Comparison of ENCODE assay signal across 26 cellular contexts in genomic region chr17:61594294-61594825, GRCh38. TPM values are rescaled to one million over a fixed set of nuclear protein-coding genes. Genes with fewer than 3 reads are reported as not detected.
A peak's percentile ranks its signal among the peaks of the same experiment; 100 is the strongest.
DNase-seq lines count a peak whose midpoint lies in the region; ATAC-seq and TF ChIP-seq lines count a peak whose summit lies in the region.
"Had no signal": no experiment of that assay in that cellular context is flagged by ENCODE, and none has a peak within 500 bp of the region (broad histone marks: within the 10 kb centered on the region; RNA-seq: fewer than 3 reads in every experiment).

No MANE protein-coding gene starts in this region.

- no peak overlapping the region for H3K27ac Mint-ChIP-seq in activated T-cell treated with anti-CD3 and anti-CD28 coated beads, Interleukin-2, amount 50 U/mL, for 72 hours
- H3K27ac Mint-ChIP-seq in chondrocyte (ENCODE audit: unreplicated experiment): no peak overlapping the region
- H3K27ac Mint-ChIP-seq: activated T-helper 2 cell treated with anti-CD3 and anti-CD28 coated beads, Interferon-gamma antibody, Interleukin-2, Interleukin-4, amounts not matched to agents 10 μg/mL and 5 μg/mL and 100 μg/mL, durations not matched to agents 14 hours and 24 hours and 36 hours; immature natural killer cell had no signal

- H3K27me3 Mint-ChIP-seq in activated T-cell treated with anti-CD3 and anti-CD28 coated beads, Interleukin-2, amount 50 U/mL, for 72 hours (ENCODE audit: low read depth): no peaks in the 10 kb centered on the region
- H3K27me3 Mint-ChIP-seq in chondrocyte (ENCODE audit: low read depth): peaks cover 16% of the 10 kb centered on the region

- H3K36me3 Mint-ChIP-seq in activated T-cell treated with anti-CD3 and anti-CD28 coated beads, Interleukin-2, amount 50 U/mL, for 72 hours (ENCODE audit: insufficient read depth in 2 of 2): no peaks in the 10 kb centered on the region
- H3K36me3 Mint-ChIP-seq in chondrocyte (ENCODE audit: low read depth): no peaks in the 10 kb centered on the region
- H3K36me3 Mint-ChIP-seq: immature natural killer cell had no signal

- H3K4me3 Mint-ChIP-seq in activated T-cell treated with anti-CD3 and anti-CD28 coated beads, Interleukin-2, amount 50 U/mL, for 72 hours: no peak overlapping the region
- no peak overlapping the region for H3K4me3 Mint-ChIP-seq in chondrocyte (ENCODE audit: unreplicated experiment)
- H3K4me3 Mint-ChIP-seq: immature natural killer cell had no signal

- in situ Hi-C loops in Caki2 (cut with HindIII; ENCODE audit: low pct_unique_long_range_greater_than_20kb, low sequenced_read_pairs): no loop called here

- no peaks in the 10 kb centered on the region for H3K9me3 Mint-ChIP-seq in activated T-cell treated with anti-CD3 and anti-CD28 coated beads, Interleukin-2, amount 50 U/mL, for 72 hours
- H3K9me3 Mint-ChIP-seq in chondrocyte (ENCODE audit: low read depth): no peaks in the 10 kb centered on the region
- H3K9me3 Mint-ChIP-seq: activated T-helper 2 cell treated with anti-CD3 and anti-CD28 coated beads, Interferon-gamma antibody, Interleukin-2, Interleukin-4, amounts not matched to agents 10 μg/mL and 5 μg/mL and 100 μg/mL, durations not matched to agents 14 hours and 24 hours and 36 hours; immature natural killer cell had no signal

- TF ChIP-seq CTCF in chondrocyte (IDR thresholded peaks at IDR 0.05): no peak

- H3K4me1 Mint-ChIP-seq in activated T-cell treated with anti-CD3 and anti-CD28 coated beads, Interleukin-2, amount 50 U/mL, for 72 hours (ENCODE audit: low read depth): no peaks in the 10 kb centered on the region
- H3K4me1 Mint-ChIP-seq in chondrocyte (ENCODE audit: low read depth): no peaks in the 10 kb centered on the region
- H3K4me1 Mint-ChIP-seq: immature natural killer cell had no signal

- ATAC-seq in activated T-cell treated with anti-CD3 and anti-CD28 coated beads, Interleukin-2, amount 50 U/mL, for 72 hours (replicated peaks in 1 of 2): no peak
- ATAC-seq: body of pancreas, psoas muscle had no signal

- DNase-seq in Caki2 (ENCODE audit: low read depth) (peak; percentile 26), EL (peak; percentile 36), NCI-H69 (lab: John Stamatoyannopoulos, UW) (peak; percentile 8), amniotic epithelial cell (ENCODE audit: low read depth) (peak; percentile 33), HUDEP-2 (lab: John Stamatoyannopoulos, UW; ENCODE audit: unreplicated experiment in 76 of 76) (no peak), DMS114 treated with DMSO at 0.1 percent for 48 hours (lab: John Stamatoyannopoulos, UW; ENCODE audit: unreplicated experiment) (no peak), chondrocyte (ENCODE audit: low spot score) (no peak)
- DNase-seq in activated T-cell treated with anti-CD3 and anti-CD28 coated beads, Interleukin-2, amount 50 U/mL, for 72 hours: no peak
- DNase-seq: activated CD4-positive, alpha-beta T cell treated with anti-CD3 and anti-CD28 coated beads, Interleukin-2, amount 50 U/mL, for 4 hours; activated CD8-positive, alpha-beta memory T cell treated with anti-CD3 and anti-CD28 coated beads, Interleukin-2, amount 50 U/mL, for 48 hours; body of pancreas; C1 segment of cervical spinal cord; effector CD4-positive, alpha-beta T cell; erythroblast; foreskin melanocyte; hippocampal formation; immature natural killer cell; NCI-H1417; NCI-H2081; NCI-H345; NCI-H774; psoas muscle; SK-N-SH had no signal

RNA-seq across cellular contexts. Expression of gene NACA2, which starts 3.3 kb away (rescaled TPM):
- not detected in 2 replicates for total RNA-seq in Caki2 (2014; rRNA removed; shearing (Covaris generic); ENCODE audit: low replicate concordance)
- not detected for total RNA-seq in activated T-cell treated with anti-CD3 and anti-CD28 coated beads, Interleukin-2, amount 50 U/mL, for 72 hours
- total RNA-seq in chondrocyte: not detected in 3 replicates
- total RNA-seq: activated T-helper 2 cell treated with anti-CD3 and anti-CD28 coated beads, Interferon-gamma antibody, Interleukin-2, Interleukin-4, amounts not matched to agents 10 μg/mL and 5 μg/mL and 100 μg/mL, durations not matched to agents 14 hours and 24 hours and 36 hours; left lobe of liver; mesenteric fat pad; psoas muscle had no signal

Comparison
In these comparisons a context has a peak if more than half of its experiments do, and no peak if none do; other contexts are left out.
1. DNase-seq: peak in Caki2 (single experiment), EL (single experiment), NCI-H69 (single experiment) and amniotic epithelial cell (single experiment); none in activated T-cell treated with anti-CD3 and anti-CD28 coated beads, Interleukin-2, amount 50 U/mL, for 72 hours (0 of 2), HUDEP-2 (0 of 76), DMS114 treated with DMSO at 0.1 percent for 48 hours (single experiment) and chondrocyte (single experiment).